ENCODE assay signal across 8 cellular contexts in the genomic region with DNA sequence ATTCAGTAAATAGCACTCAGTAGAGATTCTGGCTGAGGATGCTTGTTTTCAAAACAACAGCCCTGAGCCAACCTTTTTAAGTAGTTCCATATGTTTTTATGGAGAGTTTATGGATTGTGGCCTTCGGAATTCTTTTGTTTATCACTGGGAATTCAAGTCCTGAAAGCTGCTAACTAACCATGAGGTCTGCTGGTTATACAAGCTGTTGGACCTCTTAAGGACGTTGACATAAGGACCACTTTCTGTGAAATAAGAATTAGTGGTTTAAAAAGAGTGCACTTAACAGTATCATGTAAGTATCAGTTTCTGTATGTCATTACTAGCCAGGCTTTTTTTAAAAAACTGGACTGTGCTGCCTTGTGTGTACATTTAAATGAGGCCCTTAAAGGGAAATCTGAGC.
A peak's percentile ranks its signal among the peaks of the same experiment; 100 is the strongest.
DNase-seq lines count a peak whose midpoint lies in the region; ATAC-seq and TF ChIP-seq lines count a peak whose summit lies in the region.

No MANE protein-coding gene starts in this region.

- TF ChIP-seq EP300 in ovary (IDR thresholded peaks at IDR 0.05): no peak
- TF ChIP-seq EP300 in gastroesophageal sphincter (IDR thresholded peaks at IDR 0.05): no peak

- no peaks in the 10 kb centered on the region for H3K9me3 ChIP-seq in left lung
- no peaks in the 10 kb centered on the region for H3K9me3 ChIP-seq in ovary
- no peaks in the 10 kb centered on the region for H3K9me3 ChIP-seq in gastroesophageal sphincter

- intact Hi-C loops in left lung (cut with DNase I) (no loop called here), ovary (cut with DNase I) (no loop called here)

- H2AFZ ChIP-seq in KMS-11 (ENCODE audit: low read depth): 0 out of 2 replicates have a peak overlapping the region, but pooled peaks have one; percentile 39

- ATAC-seq in GM18502 (IDR thresholded peaks at IDR 0.05; ENCODE audit: poor library complexity, unreplicated experiment) (peak; percentile 60), GM21825 (IDR thresholded peaks at IDR 0.05; ENCODE audit: unreplicated experiment) (peak; percentile 49), left lung (peak; percentile 67), gastroesophageal sphincter (no peak)

- H3K79me2 ChIP-seq in KMS-11 (ENCODE audit: insufficient read depth, low read depth): no peaks in the 10 kb centered on the region

- H3K4me3 ChIP-seq in KMS-11 (IDR thresholded peaks at IDR 0.05; ENCODE audit: insufficient read depth, low read depth, low read length): no peak overlapping the region
- no peak overlapping the region for H3K4me3 ChIP-seq in left lung
- no peak overlapping the region for H3K4me3 ChIP-seq in ovary
- no peak overlapping the region for H3K4me3 ChIP-seq in gastroesophageal sphincter

- no peak overlapping the region for H3K27ac ChIP-seq in KMS-11
- peak overlapping the region in 1 of 2 donors; percentile 35 for H3K27ac ChIP-seq in left lung
- H3K27ac ChIP-seq in ovary: peak overlapping the region in 1 of 2 donors; percentile 47
- peak overlapping the region in 2 of 4 donors; percentile 31 to 40 for H3K27ac ChIP-seq in gastroesophageal sphincter

- H3K36me3 ChIP-seq in KMS-11 (ENCODE audit: insufficient read depth) (no peaks in the 10 kb centered on the region), left lung (no peaks in the 10 kb centered on the region), ovary (no peaks in the 10 kb centered on the region), gastroesophageal sphincter (no peaks in the 10 kb centered on the region)

- H3K27me3 ChIP-seq in KMS-11 (ENCODE audit: insufficient read depth, low read depth): no peaks in the 10 kb centered on the region
- H3K27me3 ChIP-seq in left lung: no peaks in the 10 kb centered on the region
- H3K27me3 ChIP-seq in ovary: no peaks in the 10 kb centered on the region
- H3K27me3 ChIP-seq in gastroesophageal sphincter: no peaks in the 10 kb centered on the region

- DNase-seq in left lung (no peak), ovary (no peak), NCI-H82 treated with DMSO at 0.1 percent for 48 hours (lab: John Stamatoyannopoulos, UW; ENCODE audit: unreplicated experiment) (no peak), hippocampal formation (lab: John Stamatoyannopoulos, UW) (no peak)

- H3K9ac ChIP-seq in KMS-11: no peak overlapping the region

- H3K4me2 ChIP-seq in KMS-11: peak overlapping the region; percentile 51

- peaks cover 47% of the 10 kb centered on the region for H3K4me1 ChIP-seq in KMS-11 (ENCODE audit: low read depth, poor library complexity, severe bottlenecking)
- H3K4me1 ChIP-seq in left lung: peaks cover 7 to 11% of the 10 kb centered on the region in 2 donors
- peaks cover 16% of the 10 kb centered on the region for H3K4me1 ChIP-seq in ovary (ENCODE audit: insufficient read depth)
- peaks cover 3 to 39% (median 6%) of the 10 kb centered on the region in 3 donors for H3K4me1 ChIP-seq in gastroesophageal sphincter

- H4K20me1 ChIP-seq in KMS-11 (ENCODE audit: insufficient read depth): no peaks in the 10 kb centered on the region

- 6 to 16% (median 15%) methylated on average over 2 of the region's 2 CpGs for WGBS in ovary, 3 donors
- WGBS in gastroesophageal sphincter (ENCODE audit: low coverage in 1 of 2), 2 donors: 37 to 66% methylated on average over 2 of the region's 2 CpGs

- no peak for TF ChIP-seq POLR2A in ovary (IDR thresholded peaks at IDR 0.05)
- TF ChIP-seq POLR2A in gastroesophageal sphincter (IDR thresholded peaks at IDR 0.05): no peak

- TF ChIP-seq CTCF in KMS-11 (conservative IDR thresholded peaks at IDR 0.05; ENCODE audit: low read depth, low read length) (no peak), left lung (IDR thresholded peaks at IDR 0.05) (no peak), ovary (IDR thresholded peaks at IDR 0.05) (no peak), gastroesophageal sphincter (IDR thresholded peaks at IDR 0.05) (no peak)
